Comparison of ENCODE assay signal across 7 cellular contexts in genomic region chr21:39387461-39388037, GRCh38. TPM values are rescaled to one million over a fixed set of nuclear protein-coding genes. Genes with fewer than 3 reads are reported as not detected.
DNase-seq lines count a peak whose midpoint lies in the region; ATAC-seq and TF ChIP-seq lines count a peak whose summit lies in the region.

No MANE protein-coding gene starts in this region.

- H3K4me2 ChIP-seq in IMR-90 (ENCODE audit: low read depth, low read length), result peak overlapping the region; percentile 94
- H3K4me2 ChIP-seq in PC-3 (ENCODE audit: low read length), result peak overlapping the region; percentile 72

- peaks cover 15% of the 10 kb centered on the region for H3K9me1 ChIP-seq in IMR-90 (ENCODE audit: insufficient read depth, low read length)

- no peak for TF ChIP-seq EP300 in esophagus muscularis mucosa (IDR thresholded peaks at IDR 0.05)

- peak overlapping the region; percentile 81 for H3K4me3 Mint-ChIP-seq in activated T-cell treated with anti-CD3 and anti-CD28 coated beads, Interleukin-2, amount 50 U/mL, for 4 hours

- peaks cover 17% of the 10 kb centered on the region for H4K20me1 ChIP-seq in IMR-90 (ENCODE audit: insufficient read depth, low read length)
- no peaks in the 10 kb centered on the region for H4K20me1 ChIP-seq in PC-3 (ENCODE audit: low read length)

- peak overlapping the region; percentile 89 for H4K5ac ChIP-seq in IMR-90 (ENCODE audit: low read depth, low read length)

- intact Hi-C loops in IMR-90 (cut with micrococcal nuclease) (loop anchor here (1.0 to 10.0 kb wide), 4 partner anchors 39 to 883 kb away; partner anchors contain the start of gene PSMG1), PC-3 (cut with micrococcal nuclease) (loop anchor here (1.0 to 10.0 kb wide), 4 partner anchors 14 to 247 kb away; partner anchors contain the start of gene PSMG1), esophagus muscularis mucosa (cut with DNase I) (loop anchor here (2.0 to 10.0 kb wide), 4 partner anchors 41 to 203 kb away; partner anchors contain the start of genes BRWD1 and PSMG1)

- peak overlapping the region; percentile 94; the same call in 1 of the 3 replicates for H2BK15ac ChIP-seq in IMR-90 (ENCODE audit: low read depth, low read length)

- BruUV-seq in IMR-90 (replicated peaks; lab: Mats Ljungman, UMichigan) (no TSS peak), PC-3 (replicated peaks; lab: Mats Ljungman, UMichigan) (no TSS peak)

- CTCF ChIA-PET in IMR-90 (lab: Yijun Ruan, JAX) (interaction anchor here (0.6 to 0.7 kb wide), 2 partner anchors 24 to 41 kb away, joined by 4 read pairs; no protein-coding TSS in a partner anchor), PC-3 (lab: Charles Lee) (interaction anchor here (0.6 to 1.6 kb wide), 8 partner anchors 14 to 1718 kb away, joined by 3 to 20 read pairs (median 4); no protein-coding TSS in a partner anchor)

- H3K9ac ChIP-seq in IMR-90 (ENCODE audit: low read depth, low read length), result peak overlapping the region; percentile 83
- H3K9ac ChIP-seq in PC-3 (ENCODE audit: low read length), result peak overlapping the region; percentile 59
- H3K9ac ChIP-seq in muscle layer of colon (ENCODE audit: low read length), result peak overlapping the region; percentile 38

- H2BK120ac ChIP-seq in IMR-90 (ENCODE audit: low read depth, low read length), result peak overlapping the region; percentile 65

- peak overlapping the region; percentile 81 to 98 for H4K8ac ChIP-seq in IMR-90 (ENCODE audit: low read depth in 2 of 2, low read length in 2 of 2)

- H2AFZ ChIP-seq in IMR-90 (replicated peaks; ENCODE audit: low read length, poor library complexity), result peak overlapping the region; percentile 92
- peak overlapping the region; percentile 72 for H2AFZ ChIP-seq in PC-3 (ENCODE audit: low read length)

- H3K9me2 ChIP-seq in PC-3 (replicated peaks; ENCODE audit: low read length), result no peaks in the 10 kb centered on the region

- dilution Hi-C loops in IMR-90 (cut with HindIII; ENCODE audit: low sequenced_read_pairs, unreplicated experiment), result no loop called here

- 0% methylated on average over 1 of the region's 21 CpGs; no CpG with 5 or more reads in 1 of the 2 experiments for WGBS in IMR-90 (ENCODE audit: extremely low coverage in 2 of 2, insufficient read length in 1 of 2), 2 experiments
- 6% methylated on average over 14 of the region's 21 CpGs for whole genome bisulfite sequencing in esophagus muscularis mucosa

- peak overlapping the region; percentile 82; the same call in 1 of the 2 replicates for H3K56ac ChIP-seq in IMR-90 (ENCODE audit: extremely low read depth, insufficient read depth, low read length)

- no peaks in the 10 kb centered on the region for H3K27me3 ChIP-seq in IMR-90 (ENCODE audit: control insufficient read depth, insufficient read depth, low read length)
- H3K27me3 ChIP-seq in PC-3 (ENCODE audit: low read length), result no peaks in the 10 kb centered on the region
- H3K27me3 ChIP-seq in esophagus muscularis mucosa, result no peaks in the 10 kb centered on the region
- no peaks in the 10 kb centered on the region for H3K27me3 ChIP-seq in muscle layer of colon (ENCODE audit: control insufficient read depth in 1 of 2, insufficient read depth in 2 of 2, low read length in 2 of 2)

- no peak for TF ChIP-seq RAD21 in IMR-90 (IDR thresholded peaks at IDR 0.05; ENCODE audit: low read length)

- H3K27ac ChIP-seq in IMR-90 (ENCODE audit: insufficient read depth, low read length), result peak overlapping the region; percentile 82
- H3K27ac ChIP-seq in PC-3 (ENCODE audit: low read length), result no peak overlapping the region
- peak overlapping the region; percentile 75 to 84 (median 79) for H3K27ac ChIP-seq in esophagus muscularis mucosa (replicated peaks in 1 of 4)
- peak overlapping the region; percentile 85 for H3K27ac ChIP-seq in muscle layer of colon (ENCODE audit: low read depth, low read length)

- peak; percentile 44 for ATAC-seq in GM18867 (IDR thresholded peaks at IDR 0.05; ENCODE audit: unreplicated experiment)
- peak; percentile 54 for ATAC-seq in IMR-90 (ENCODE audit: low read depth)
- peak; percentile 59 for ATAC-seq in PC-3
- ATAC-seq in activated T-cell treated with anti-CD3 and anti-CD28 coated beads, Interleukin-2, amount 50 U/mL, for 4 hours, result peak; percentile 47 to 60

- peaks cover 16 to 63% of the 10 kb centered on the region in 2 experiments for H3K79me1 ChIP-seq in IMR-90 (ENCODE audit: low read depth in 1 of 2, low read length in 2 of 2)

- H3K27me3 Mint-ChIP-seq in activated T-cell treated with anti-CD3 and anti-CD28 coated beads, Interleukin-2, amount 50 U/mL, for 4 hours (ENCODE audit: low read depth), result no peaks in the 10 kb centered on the region

- peak overlapping the region; percentile 79; the same call in 1 of the 2 replicates for H3K14ac ChIP-seq in IMR-90 (replicated peaks; ENCODE audit: low read depth, low read length)

- peaks cover 23% of the 10 kb centered on the region for H3K79me2 ChIP-seq in PC-3 (ENCODE audit: low read length)

- TF ChIP-seq POLR2A in IMR-90 (IDR thresholded peaks at IDR 0.05; ENCODE audit: low read depth, low read length), result no peak
- TF ChIP-seq POLR2A in esophagus muscularis mucosa (IDR thresholded peaks at IDR 0.05; ENCODE audit: low read depth), result no peak

- H3K4me1 Mint-ChIP-seq in activated T-cell treated with anti-CD3 and anti-CD28 coated beads, Interleukin-2, amount 50 U/mL, for 4 hours (ENCODE audit: low read depth), result peaks cover 28% of the 10 kb centered on the region

- H3F3A ChIP-seq in PC-3 (ENCODE audit: low read length, unreplicated experiment), result no peaks in the 10 kb centered on the region

- H3K18ac ChIP-seq in IMR-90 (ENCODE audit: low read depth, low read length), result peak overlapping the region; percentile 56

- peaks cover 15% of the 10 kb centered on the region for H3K36me3 ChIP-seq in IMR-90 (ENCODE audit: control insufficient read depth, insufficient read depth, low read length)
- H3K36me3 ChIP-seq in PC-3 (ENCODE audit: low read depth, low read length), result peaks cover 10% of the 10 kb centered on the region; the same call in 1 of the 2 replicates
- peaks cover 11 to 30% (median 19%) of the 10 kb centered on the region in 4 donors for H3K36me3 ChIP-seq in esophagus muscularis mucosa
- H3K36me3 ChIP-seq in muscle layer of colon (ENCODE audit: insufficient read depth, low read length), result peaks cover 17% of the 10 kb centered on the region

- peaks cover 6% of the 10 kb centered on the region for H3K36me3 Mint-ChIP-seq in activated T-cell treated with anti-CD3 and anti-CD28 coated beads, Interleukin-2, amount 50 U/mL, for 4 hours (ENCODE audit: insufficient read depth)

- TF ChIP-seq CTCF in IMR-90 (conservative IDR thresholded peaks at IDR 0.05; ENCODE audit: low read depth, low read length) (no peak), PC-3 (conservative IDR thresholded peaks at IDR 0.05; ENCODE audit: low read depth, low read length) (no peak), esophagus muscularis mucosa (IDR thresholded peaks at IDR 0.05) (no peak)

- 0 out of 2 replicates have a peak overlapping the region, but pooled peaks have one; percentile 5 for H2BK20ac ChIP-seq in IMR-90 (ENCODE audit: low read depth, low read length)

- H3K4ac ChIP-seq in IMR-90 (ENCODE audit: low read depth, low read length), result peak overlapping the region; percentile 89

- POLR2A ChIA-PET in IMR-90 (lab: Charles Lee; ENCODE audit: unreplicated experiment), result interaction anchor here (0.5 to 0.6 kb wide), 3 partner anchors 39 to 140 kb away, joined by 3 to 7 read pairs (median 4); no protein-coding TSS in a partner anchor
- POLR2A ChIA-PET in PC-3 (lab: Charles Lee; ENCODE audit: unreplicated experiment), result interaction anchor here (0.6 kb wide), 1 partner anchor 325 kb away, joined by 3 read pairs; no protein-coding TSS in a partner anchor

- H2AK9ac ChIP-seq in IMR-90 (replicated peaks; ENCODE audit: low read depth, low read length, poor library complexity), result no peak overlapping the region

- H3K9me3 Mint-ChIP-seq in activated T-cell treated with anti-CD3 and anti-CD28 coated beads, Interleukin-2, amount 50 U/mL, for 4 hours, result no peaks in the 10 kb centered on the region

- peak overlapping the region; percentile 59 for H2AK5ac ChIP-seq in IMR-90 (ENCODE audit: low read depth, low read length)

- peak overlapping the region; percentile 56 for H3K4me3 ChIP-seq in IMR-90 (ENCODE audit: insufficient read depth, low read depth, low read length)
- peak overlapping the region; percentile 70 for H3K4me3 ChIP-seq in PC-3 (ENCODE audit: low read length)
- peak overlapping the region; percentile 48 to 64 (median 53) for H3K4me3 ChIP-seq in esophagus muscularis mucosa
- peak overlapping the region; percentile 39 to 80 for H3K4me3 ChIP-seq in muscle layer of colon (ENCODE audit: low read depth in 1 of 2, low read length in 2 of 2)

- H3K9me3 ChIP-seq in IMR-90 (ENCODE audit: control insufficient read depth, insufficient read depth, low read length), result no peaks in the 10 kb centered on the region
- H3K9me3 ChIP-seq in PC-3 (ENCODE audit: low read length), result no peaks in the 10 kb centered on the region
- H3K9me3 ChIP-seq in esophagus muscularis mucosa, result no peaks in the 10 kb centered on the region
- H3K9me3 ChIP-seq in muscle layer of colon (ENCODE audit: low read length), result no peaks in the 10 kb centered on the region

- H3K4me1 ChIP-seq in IMR-90 (ENCODE audit: control insufficient read depth, insufficient read depth, low read length) (peaks cover 14% of the 10 kb centered on the region), PC-3 (ENCODE audit: insufficient read depth, low read length) (peaks cover 9% of the 10 kb centered on the region), esophagus muscularis mucosa (peaks cover 34 to 70% (median 56%) of the 10 kb centered on the region in 4 donors), muscle layer of colon (ENCODE audit: insufficient read depth, low read length) (peaks cover 15% of the 10 kb centered on the region)

- peak overlapping the region; percentile 73 for H4K91ac ChIP-seq in IMR-90 (ENCODE audit: insufficient read depth, low read depth, low read length)

- H3K23ac ChIP-seq in IMR-90 (ENCODE audit: low read depth, low read length), result peak overlapping the region; percentile 79

- in situ Hi-C loops in IMR-90 (cut with MboI; ENCODE audit: low sequenced_read_pairs), result loop anchor here (5.0 kb wide), 1 partner anchor 70 kb away; no protein-coding TSS in a partner anchor

- peak; percentile 81 for DNase-seq in IMR-90
- DNase-seq in PC-3, result peak; percentile 79
- peak; percentile 94 for DNase-seq in activated T-cell treated with anti-CD3 and anti-CD28 coated beads, Interleukin-2, amount 50 U/mL, for 4 hours
- peak; percentile 96 for DNase-seq in esophagus muscularis mucosa (ENCODE audit: extremely low spot score)
- DNase-seq in stimulated activated CD8-positive, alpha-beta memory T cell treated with anti-CD3 and anti-CD28 coated beads, Interleukin-4, amount 100 ng/mL, for 48 hours, result peak; percentile 95

- H2BK5ac ChIP-seq in IMR-90 (ENCODE audit: low read depth, low read length, poor library complexity, severe bottlenecking), result peak overlapping the region; percentile 77

RNA-seq across cellular contexts. Expression of gene HMGN1, which starts 38.7 kb away (rescaled TPM):
- total RNA-seq in IMR-90 (2012; rRNA removed) (55.2 and 234 TPM in 2 replicates), PC-3 (2014; rRNA removed) (335 and 338 TPM in 2 replicates), esophagus muscularis mucosa (10 to 100 TPM; 69.1 to 77.4 (median 72.1) TPM)
- polyA plus RNA-seq in IMR-90 (2012; rRNA removed), result 136 and 155 TPM in 2 replicates
- 56.5 and 68.4 TPM in 2 replicates for polyA plus RNA-seq in IMR-90 (2012; cell fraction: cytosol; rRNA removed)
- 44.9 and 118 TPM in 2 replicates for polyA plus RNA-seq in IMR-90 (2012; cell fraction: nucleus; rRNA removed; ENCODE audit: low replicate concordance)
- total RNA-seq in activated T-cell treated with anti-CD3 and anti-CD28 coated beads, Interleukin-2, amount 50 U/mL, for 4 hours, result 100 to 1,000 TPM; 313 to 333 (median 321) TPM

RNA-seq across cellular contexts. Expression of gene LCA5L, which starts 58.0 kb away (rescaled TPM):
- 0.18 and 0.28 TPM in 2 replicates for total RNA-seq in IMR-90 (2012; rRNA removed)
- 0.06 and 0.26 TPM in 2 replicates for polyA plus RNA-seq in IMR-90 (2012; rRNA removed)
- 0.04 and 0.11 TPM in 2 replicates for polyA plus RNA-seq in IMR-90 (2012; cell fraction: cytosol; rRNA removed)
- polyA plus RNA-seq in IMR-90 (2012; cell fraction: nucleus; rRNA removed; ENCODE audit: low replicate concordance), result 0.08 and 0.21 TPM in 2 replicates
- total RNA-seq in PC-3 (2014; rRNA removed), result 0.40 and 0.98 TPM in 2 replicates
- total RNA-seq in activated T-cell treated with anti-CD3 and anti-CD28 coated beads, Interleukin-2, amount 50 U/mL, for 4 hours, result under 1 TPM; 0.16 to 0.46 (median 0.40) TPM
- total RNA-seq in esophagus muscularis mucosa, result 1 to 10 TPM in 3 of 4 donors, under 1 TPM in 1; 0.83 to 2.8 (median 2.2) TPM
